In the genomic region with DNA sequence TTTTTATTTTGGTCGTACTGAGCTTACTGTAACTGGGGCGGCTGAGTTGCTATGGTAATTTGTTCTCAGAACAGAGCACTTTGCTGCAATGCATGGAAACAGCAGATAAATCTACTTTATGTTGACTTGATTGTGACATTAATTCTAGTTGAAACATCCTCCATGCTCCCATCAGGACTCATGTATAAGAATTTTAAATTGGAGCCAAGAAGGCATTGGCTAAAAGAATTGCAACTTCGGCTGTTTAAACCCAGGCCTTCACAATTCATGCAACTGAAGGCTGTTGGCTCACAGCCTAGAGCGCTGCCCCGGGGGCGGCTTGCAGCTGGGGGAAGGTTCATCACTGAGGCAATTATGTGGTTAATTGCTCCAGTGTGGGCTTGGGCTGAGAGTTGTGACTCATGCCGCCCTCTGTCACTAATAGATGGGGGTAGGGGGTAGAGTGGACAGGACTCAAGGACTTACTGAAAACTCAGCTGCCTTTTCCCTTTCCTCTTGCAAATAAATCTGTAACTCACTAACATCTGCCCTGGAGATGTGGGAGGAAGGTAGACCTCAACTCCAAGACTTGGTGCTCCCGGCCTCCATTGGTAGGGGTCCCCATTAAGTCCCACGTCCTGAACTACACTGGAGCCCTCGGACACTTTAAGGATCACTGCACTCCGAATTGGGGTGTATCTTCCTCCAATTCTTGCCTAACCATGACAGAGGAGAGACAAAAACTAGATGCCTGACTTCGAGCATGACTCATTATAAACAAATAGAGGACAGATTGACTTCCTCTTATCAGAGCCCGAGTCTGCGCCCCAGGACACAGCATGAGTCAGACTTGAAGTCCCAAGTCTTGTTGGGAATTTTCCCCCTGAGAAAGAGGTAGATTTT, we compare ENCODE assay signal across 8 cellular contexts. TPM values are rescaled to one million over a fixed set of nuclear protein-coding genes. Genes with fewer than 3 reads are reported as not detected.
A peak's percentile ranks its signal among the peaks of the same experiment; 100 is the strongest.
DNase-seq lines count a peak whose midpoint lies in the region; ATAC-seq lines count a peak whose summit lies in the region.

No MANE protein-coding gene starts in this region.

- CTCF ChIA-PET in activated CD4-positive, alpha-beta T cell treated with anti-CD3 and anti-CD28 coated beads for 36 hours (lab: Charles Lee), result interaction anchor here (1.5 kb wide), 1 partner anchor 38 kb away, joined by 5 read pairs; the partner anchor contains the start of gene ERCC4

- H3K9me3 Mint-ChIP-seq in activated CD4-positive, alpha-beta T cell treated with anti-CD3 and anti-CD28 coated beads for 36 hours (ENCODE audit: low read depth), result no peaks in the 10 kb centered on the region
- H3K9me3 Mint-ChIP-seq in IgD-negative memory B cell, result peaks cover 0 to 1% (median 0%) of the 10 kb centered on the region in 3 donors
- H3K9me3 Mint-ChIP-seq in effector memory CD8-positive, alpha-beta T cell, result no peaks in the 10 kb centered on the region

- peak; percentile 80 for ATAC-seq in activated CD4-positive, alpha-beta T cell treated with anti-CD3 and anti-CD28 coated beads for 36 hours
- peak; percentile 67 for ATAC-seq in GM21723 (IDR thresholded peaks at IDR 0.05; ENCODE audit: unreplicated experiment)
- ATAC-seq in effector memory CD8-positive, alpha-beta T cell (replicated peaks), result peak; percentile 33

- DNase-seq in activated CD4-positive, alpha-beta T cell treated with anti-CD3 and anti-CD28 coated beads for 36 hours, result peak; percentile 43
- DNase-seq in activated CD4-positive, alpha-beta T cell treated with anti-CD3 and anti-CD28 coated beads, Interleukin-2, amount 50 U/mL, for 4 hours, result no peak
- DNase-seq in SIG-M5 treated with dmso at 0.1 percent for 504 hours (lab: John Stamatoyannopoulos, UW; ENCODE audit: unreplicated experiment) (peak; percentile 93), midbrain (lab: John Stamatoyannopoulos, UW) (peak; percentile 27), ureter (ENCODE audit: low spot score) (peak; percentile 74)
- DNase-seq in effector memory CD8-positive, alpha-beta T cell, result no peak

- intact Hi-C loops in activated CD4-positive, alpha-beta T cell treated with anti-CD3 and anti-CD28 coated beads for 36 hours (cut with DNase I, micrococcal nuclease), result no loop called here

- no peak overlapping the region for H3K27ac Mint-ChIP-seq in activated CD4-positive, alpha-beta T cell treated with anti-CD3 and anti-CD28 coated beads for 36 hours
- no peak overlapping the region for H3K27ac Mint-ChIP-seq in IgD-negative memory B cell
- peak overlapping the region; percentile 2 to 44 for H3K27ac Mint-ChIP-seq in effector memory CD8-positive, alpha-beta T cell

- POLR2A ChIA-PET in activated CD4-positive, alpha-beta T cell treated with anti-CD3 and anti-CD28 coated beads for 36 hours (lab: Charles Lee), result no interaction called here

- peak overlapping the region; percentile 8 for H3K4me3 Mint-ChIP-seq in activated CD4-positive, alpha-beta T cell treated with anti-CD3 and anti-CD28 coated beads for 36 hours
- H3K4me3 Mint-ChIP-seq in IgD-negative memory B cell, result peak overlapping the region; percentile 69 to 92 (median 77)
- peak overlapping the region; percentile 70 to 80 for H3K4me3 Mint-ChIP-seq in effector memory CD8-positive, alpha-beta T cell

- peaks cover 5% of the 10 kb centered on the region for H3K27me3 Mint-ChIP-seq in activated CD4-positive, alpha-beta T cell treated with anti-CD3 and anti-CD28 coated beads for 36 hours
- H3K27me3 Mint-ChIP-seq in IgD-negative memory B cell, result peaks cover 12% of the 10 kb centered on the region
- peaks cover 42 to 50% of the 10 kb centered on the region in 2 donors for H3K27me3 Mint-ChIP-seq in effector memory CD8-positive, alpha-beta T cell

- H3K36me3 Mint-ChIP-seq in activated CD4-positive, alpha-beta T cell treated with anti-CD3 and anti-CD28 coated beads for 36 hours (ENCODE audit: low read depth), result no peaks in the 10 kb centered on the region
- H3K36me3 Mint-ChIP-seq in IgD-negative memory B cell, result peaks cover 2% of the 10 kb centered on the region
- H3K36me3 Mint-ChIP-seq in effector memory CD8-positive, alpha-beta T cell (ENCODE audit: insufficient read depth), result no peaks in the 10 kb centered on the region

- peaks cover 17% of the 10 kb centered on the region for H3K4me1 Mint-ChIP-seq in activated CD4-positive, alpha-beta T cell treated with anti-CD3 and anti-CD28 coated beads for 36 hours
- peaks cover 16 to 19% (median 17%) of the 10 kb centered on the region in 3 donors for H3K4me1 Mint-ChIP-seq in IgD-negative memory B cell
- peaks cover 12 to 19% of the 10 kb centered on the region in 2 donors for H3K4me1 Mint-ChIP-seq in effector memory CD8-positive, alpha-beta T cell (ENCODE audit: low read depth in 2 of 2)

RNA-seq across cellular contexts. Expression of gene ERCC4, which starts 37.5 kb away (rescaled TPM):
- 10 to 100 TPM; 11.5 to 13.9 TPM for total RNA-seq in activated CD4-positive, alpha-beta T cell treated with anti-CD3 and anti-CD28 coated beads for 36 hours
- 15.9 TPM for polyA plus RNA-seq in IgD-negative memory B cell
- total RNA-seq in ureter, result 16.2 TPM

Comparison
In these comparisons a context has a peak if more than half of its experiments do, and no peak if none do; other contexts are left out.
1. DNase-seq: peak in activated CD4-positive, alpha-beta T cell treated with anti-CD3 and anti-CD28 coated beads for 36 hours (single experiment), SIG-M5 treated with dmso at 0.1 percent for 504 hours (single experiment), midbrain (single experiment) and ureter (single experiment); none in activated CD4-positive, alpha-beta T cell treated with anti-CD3 and anti-CD28 coated beads, Interleukin-2, amount 50 U/mL, for 4 hours (0 of 2) and effector memory CD8-positive, alpha-beta T cell (0 of 3).
2. H3K27ac Mint-ChIP-seq: peak in effector memory CD8-positive, alpha-beta T cell (2 of 2); none in activated CD4-positive, alpha-beta T cell treated with anti-CD3 and anti-CD28 coated beads for 36 hours (single experiment) and IgD-negative memory B cell (0 of 3).
3. H3K4me3 Mint-ChIP-seq: peak in every context shown above with its lines; median percentile 77 in IgD-negative memory B cell; 75 in effector memory CD8-positive, alpha-beta T cell; 8 in activated CD4-positive, alpha-beta T cell treated with anti-CD3 and anti-CD28 coated beads for 36 hours.
4. Peak in every context shown above with its lines, with median percentiles within 50 percentile points of each other: ATAC-seq.